In the genomic region with DNA sequence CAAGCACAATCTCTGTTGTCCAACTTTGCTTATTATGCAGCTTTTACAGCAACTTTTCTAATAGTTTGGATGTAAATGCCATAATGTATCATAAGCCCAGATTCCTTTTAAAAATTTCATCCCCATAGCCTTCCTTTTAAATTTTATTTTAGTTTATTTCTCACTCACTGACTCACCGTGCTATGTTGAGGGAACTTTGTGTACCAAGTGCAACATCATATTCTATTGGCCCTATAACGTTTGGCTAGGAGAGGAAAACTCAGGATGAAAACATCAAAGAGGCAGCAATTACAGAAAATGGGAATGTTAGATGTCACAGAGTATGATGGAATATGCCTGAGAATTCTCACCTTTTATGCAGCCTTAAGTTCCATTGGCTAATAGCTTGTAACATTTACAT, we compare ENCODE assay signal across 1 cellular context.
TF ChIP-seq lines count a peak whose summit lies in the region.

No MANE protein-coding gene starts in this region.

TF ChIP-seq in HepG2, 621 proteins besides CTCF, POLR2A, EP300 and RAD21 (continued from another document):
- TF ChIP-seq, protein P1, sequence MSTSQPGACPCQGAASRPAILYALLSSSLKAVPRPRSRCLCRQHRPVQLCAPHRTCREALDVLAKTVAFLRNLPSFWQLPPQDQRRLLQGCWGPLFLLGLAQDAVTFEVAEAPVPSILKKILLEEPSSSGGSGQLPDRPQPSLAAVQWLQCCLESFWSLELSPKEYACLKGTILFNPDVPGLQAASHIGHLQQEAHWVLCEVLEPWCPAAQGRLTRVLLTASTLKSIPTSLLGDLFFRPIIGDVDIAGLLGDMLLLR (CRISPR knock-in tag; IDR thresholded peaks at IDR 0.05), result no peak
